In genomic region chr2:24084386-24085375, GRCh38 we compare ENCODE assay signal across 8 cellular contexts. TPM values are rescaled to one million over a fixed set of nuclear protein-coding genes. Genes with fewer than 3 reads are reported as not detected.
DNase-seq lines count a peak whose midpoint lies in the region; ATAC-seq and TF ChIP-seq lines count a peak whose summit lies in the region.

TSS of gene TP53I3 (minus strand) at chr2:24084834. CDS start at chr2:24084326, 508 bp downstream.

- BruUV-seq in Calu3 (replicated peaks; lab: Mats Ljungman, UMichigan): no TSS peak

- intact Hi-C loops in Calu3 (cut with micrococcal nuclease; ENCODE audit: unreplicated experiment): loop anchor here (1.0 kb wide), 2 partner anchors 96 to 260 kb away; no protein-coding TSS in a partner anchor
- intact Hi-C loops in mucosa of descending colon (cut with DNase I, micrococcal nuclease): no loop called here

- no peaks in the 10 kb centered on the region for H3K9me3 ChIP-seq in mucosa of descending colon

- H3K4me3 ChIP-seq in epithelial cell of esophagus (ENCODE audit: low read length): peak within 1 kb of the TSS; percentile 76
- H3K4me3 ChIP-seq in mucosa of descending colon: peak within 1 kb of the TSS; percentile 29

- H3K4me3 Mint-ChIP-seq in Calu3 (ENCODE audit: low read depth, unreplicated experiment): peak within 1 kb of the TSS; percentile 86

- DNase-seq in Calu3 (peak; percentile 97), GM20000 (ENCODE audit: low spot score) (peak; percentile 88), HS-5 (ENCODE audit: low read depth) (peak; percentile 64), NOMO-1 treated with DMSO at 0.1 percent for 48 hours (lab: John Stamatoyannopoulos, UW; ENCODE audit: unreplicated experiment) (peak; percentile 16), activated T-cell treated with anti-CD3 and anti-CD28 coated beads for 24 hours (ENCODE audit: low read depth) (peak; percentile 72), epithelial cell of esophagus (ENCODE audit: low read depth) (peak; percentile 93), mucosa of descending colon (peak; percentile 91 to 93 (median 92))
- peak; percentile 75 to 89 for DNase-seq in stimulated activated CD8-positive, alpha-beta memory T cell treated with anti-CD3 and anti-CD28 coated beads, Interleukin-2, amount 100 ng/mL, for 48 hours (ENCODE audit: low read depth in 2 of 2)

- H3K36me3 Mint-ChIP-seq in Calu3 (ENCODE audit: insufficient read depth, unreplicated experiment): peaks cover 40% of the 10 kb centered on the region

- CTCF ChIA-PET in Calu3 (lab: Charles Lee): interaction anchor here (0.5 to 2.0 kb wide), 12 partner anchors 8 to 718 kb away, joined by 3 to 15 read pairs (median 4); partner anchors contain the start of genes ATAD2B, FAM228B, PFN4 and SF3B6

- H3K27ac Mint-ChIP-seq in Calu3 (ENCODE audit: unreplicated experiment): peak within 1 kb of the TSS; percentile 80

- ATAC-seq in mucosa of descending colon: peak; percentile 88

- H3K4me1 Mint-ChIP-seq in Calu3 (ENCODE audit: low read depth, unreplicated experiment): peaks cover 10% of the 10 kb centered on the region

- peak; percentile 98 for TF ChIP-seq CTCF in Calu3 (IDR thresholded peaks at IDR 0.05; ENCODE audit: unreplicated experiment)
- peak; percentile 98 for TF ChIP-seq CTCF in GM20000 (IDR thresholded peaks at IDR 0.05; ENCODE audit: extremely low read depth, missing control alignments)
- peak; percentile 38 for TF ChIP-seq CTCF in epithelial cell of esophagus (IDR thresholded peaks at IDR 0.05; ENCODE audit: insufficient read depth, low read depth, low read length, missing control alignments)
- TF ChIP-seq CTCF in mucosa of descending colon (IDR thresholded peaks at IDR 0.05): peak; percentile 98

- no peaks in the 10 kb centered on the region for H3K36me3 ChIP-seq in mucosa of descending colon (ENCODE audit: low read depth)

- H3K27me3 Mint-ChIP-seq in Calu3 (ENCODE audit: unreplicated experiment): no peaks in the 10 kb centered on the region

- peaks cover 15% of the 10 kb centered on the region for H3K4me1 ChIP-seq in mucosa of descending colon (ENCODE audit: low read depth)

- no peaks in the 10 kb centered on the region for H3K9me3 Mint-ChIP-seq in Calu3 (ENCODE audit: low read depth, unreplicated experiment)

RNA-seq across cellular contexts. Expression of gene TP53I3, which starts in this region (rescaled TPM):
- 13.9 TPM in 2 replicates for total RNA-seq in Calu3 (2022)
- total RNA-seq in mucosa of descending colon: 100 to 1,000 TPM in 1 of 3 donors, 10 to 100 TPM in 2; 66.9 to 121 (median 96.7) TPM

Comparison
In these comparisons a context has a peak if more than half of its experiments do, and no peak if none do; other contexts are left out.
1. Peak in every context shown above with its lines: DNase-seq, ATAC-seq and H3K4me3 ChIP-seq.
2. DNase-seq: peak in every context shown above with its lines; median percentile 97 in Calu3; 93 in epithelial cell of esophagus; 92 in mucosa of descending colon; 88 in GM20000; 82 in stimulated activated CD8-positive, alpha-beta memory T cell treated with anti-CD3 and anti-CD28 coated beads, Interleukin-2, amount 100 ng/mL, for 48 hours; 72 in activated T-cell treated with anti-CD3 and anti-CD28 coated beads for 24 hours; 64 in HS-5; 16 in NOMO-1 treated with DMSO at 0.1 percent for 48 hours.
3. CTCF ChIP-seq: peak in every context shown above with its lines; median percentile 98 in Calu3; 98 in GM20000; 98 in mucosa of descending colon; 38 in epithelial cell of esophagus.